ENCODE assay signal across 17 cellular contexts in the genomic region with DNA sequence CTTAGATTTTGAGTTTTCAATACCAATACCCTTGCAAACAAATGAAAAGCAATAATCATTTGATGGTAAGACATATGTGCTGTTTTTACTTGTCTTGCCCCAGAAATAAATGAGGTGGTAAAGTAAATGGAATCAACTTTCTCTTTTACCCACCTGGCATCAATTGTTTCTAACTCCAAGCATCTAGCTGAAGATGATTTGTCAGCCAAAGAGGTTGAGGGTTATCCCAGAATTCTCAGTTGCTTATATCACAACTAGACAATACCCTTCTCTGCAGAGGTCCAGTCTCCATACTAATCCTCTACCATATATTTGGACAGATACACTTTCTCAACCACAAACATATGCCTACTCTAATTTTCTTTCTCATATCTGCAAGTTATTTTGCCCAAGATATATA.
"Had no signal": no experiment of that assay in that cellular context is flagged by ENCODE, and none has a peak within 500 bp of the region (broad histone marks: within the 10 kb centered on the region; RNA-seq: fewer than 3 reads in every experiment).

No MANE protein-coding gene starts in this region.

- ATAC-seq: left ventricle myocardium superior, WTC11 had no signal

- H3K9me3 ChIP-seq: adrenal gland, breast epithelium, esophagus squamous epithelium, tibial artery had no signal

- H3K27me3 ChIP-seq: adrenal gland, breast epithelium, esophagus squamous epithelium, tibial artery had no signal

- DNase-seq: activated CD8-positive, alpha-beta memory T cell treated with anti-CD3 and anti-CD28 coated beads, Interleukin-2, amount 50 U/mL, for 4 hours; activated T-cell treated with anti-CD3 and anti-CD28 coated beads, Interleukin-2, amount 50 U/mL, for 24 hours; cerebellar nuclear complex; cortex of kidney; endodermal cell; esophagus squamous epithelium; hypothalamus; left ventricle myocardium superior; nephron progenitor cell; stimulated activated CD4-positive, alpha-beta T cell treated with anti-CD3 and anti-CD28 coated beads, Interleukin-4, amount 100 ng/mL, for 24 hours; stimulated activated naive CD8-positive, alpha-beta T cell treated with anti-CD3 and anti-CD28 coated beads, Interleukin-15, Interleukin-2, amounts not matched to agents 100 U/mL and 50 U/mL, for 24 hours; substantia nigra; T1000; tibial artery had no signal

- H3K36me3 ChIP-seq: adrenal gland, breast epithelium, esophagus squamous epithelium, tibial artery had no signal

- H3K4me3 ChIP-seq: adrenal gland, breast epithelium, esophagus squamous epithelium, tibial artery had no signal

- H3K27ac ChIP-seq: breast epithelium, esophagus squamous epithelium, tibial artery had no signal
